In genomic region chrX:39283239-39283638, GRCh38 we compare ENCODE assay signal across 2 cellular contexts.
TF ChIP-seq lines count a peak whose summit lies in the region.

No MANE protein-coding gene starts in this region.

TF ChIP-seq in HEK293, 187 proteins besides CTCF, POLR2A, EP300 and RAD21 (continued from another document):
- no peak for TF ChIP-seq ZNF645 (tag by site-specific recombination; IDR thresholded peaks at IDR 0.05)

TF ChIP-seq in K562, 482 proteins besides CTCF, POLR2A, EP300 and RAD21 (continued from another document):
- TF ChIP-seq FOS (IDR thresholded peaks at IDR 0.05; ENCODE audit: extremely low read depth, insufficient read length) (no peak), KDM1A (IDR thresholded peaks at IDR 0.05) (no peak), MEF2D (tag; conservative IDR thresholded peaks at IDR 0.05; ENCODE audit: low read depth) (no peak), POU5F1 (IDR thresholded peaks at IDR 0.05; ENCODE audit: borderline replicate concordance, low read depth, low read length, partially characterized antibody) (no peak), KAT7 (CRISPR knock-in tag; IDR thresholded peaks at IDR 0.05; ENCODE audit: borderline replicate concordance) (no peak), KLF13 (tag; IDR thresholded peaks at IDR 0.05; ENCODE audit: borderline replicate concordance, low read depth) (no peak), NONO (IDR thresholded peaks at IDR 0.05; ENCODE audit: low read depth in 2 of 2, low read length in 1 of 2) (no peak), TRIM28 (IDR thresholded peaks at IDR 0.05) (0 out of 2 replicates have a peak, but pooled peaks have one; percentile 54), ZFP91 (CRISPR knock-in tag; IDR thresholded peaks at IDR 0.05) (no peak), HEY1 (CRISPR knock-in tag; IDR thresholded peaks at IDR 0.05; ENCODE audit: borderline replicate concordance) (no peak), ZFP1 (CRISPR knock-in tag; IDR thresholded peaks at IDR 0.05) (peak; percentile 87), EWSR1 (IDR thresholded peaks at IDR 0.05; ENCODE audit: borderline replicate concordance, low read depth, partially characterized antibody) (no peak), MGA (IDR thresholded peaks at IDR 0.05) (no peak)
